ENCODE assay signal across 8 cellular contexts in genomic region chr16:70437582-70438324, GRCh38. TPM values are rescaled to one million over a fixed set of nuclear protein-coding genes. Genes with fewer than 3 reads are reported as not detected.
A peak's percentile ranks its signal among the peaks of the same experiment; 100 is the strongest.
DNase-seq lines count a peak whose midpoint lies in the region; ATAC-seq and TF ChIP-seq lines count a peak whose summit lies in the region.

No MANE protein-coding gene starts in this region.

- no peaks in the 10 kb centered on the region for H3K36me3 Mint-ChIP-seq in activated naive CD4-positive, alpha-beta T cell treated with anti-CD3 and anti-CD28 coated beads for 36 hours (ENCODE audit: low read depth)

- H3K79me2 ChIP-seq in SK-N-SH (ENCODE audit: insufficient read depth): peaks cover 58% of the 10 kb centered on the region

- peak overlapping the region; percentile 91 for H3K4me3 Mint-ChIP-seq in activated naive CD4-positive, alpha-beta T cell treated with anti-CD3 and anti-CD28 coated beads for 36 hours

- peaks cover 38% of the 10 kb centered on the region for H4K20me1 ChIP-seq in SK-N-SH (ENCODE audit: insufficient read depth)

- H3K27ac ChIP-seq in SK-N-SH (ENCODE audit: low read depth in 2 of 2, low read length in 1 of 2): peak overlapping the region; percentile 75 to 90

- no peak for TF ChIP-seq RAD21 in SK-N-SH (IDR thresholded peaks at IDR 0.05; ENCODE audit: low read length)

- H3K36me3 ChIP-seq in SK-N-SH (replicated peaks in 1 of 2; ENCODE audit: control insufficient read depth in 1 of 2, insufficient read depth in 2 of 2, low read length in 1 of 2): peaks cover 6 to 10% of the 10 kb centered on the region in 2 experiments

- no peaks in the 10 kb centered on the region for H3K9me3 Mint-ChIP-seq in activated naive CD4-positive, alpha-beta T cell treated with anti-CD3 and anti-CD28 coated beads for 36 hours

- H3K27ac Mint-ChIP-seq in activated naive CD4-positive, alpha-beta T cell treated with anti-CD3 and anti-CD28 coated beads for 36 hours: peak overlapping the region; percentile 2

- in situ Hi-C loops in KBM-7 (cut with MboI; ENCODE audit: low pct_unique_long_range_greater_than_20kb, low sequenced_read_pairs): no loop called here

- H3K4me3 ChIP-seq in SK-N-SH (ENCODE audit: low read depth in 2 of 2, low read length in 1 of 2): peak overlapping the region; percentile 73 to 78
- peak overlapping the region; percentile 70 for H3K4me3 ChIP-seq in epithelial cell of proximal tubule (ENCODE audit: low read depth, low read length)

- CTCF ChIA-PET in activated naive CD4-positive, alpha-beta T cell treated with anti-CD3 and anti-CD28 coated beads for 36 hours (lab: Charles Lee): interaction anchor here (0.6 to 2.7 kb wide), 4 partner anchors 14 to 149 kb away, joined by 3 to 10 read pairs (median 3); partner anchors contain the start of gene AARS1
- CTCF ChIA-PET in SK-N-SH (lab: Yijun Ruan, JAX): interaction anchor here (0.9 to 2.3 kb wide), 4 partner anchors 41 to 59 kb away, joined by 3 to 10 read pairs (median 6); no protein-coding TSS in a partner anchor

- WGBS in SK-N-SH (ENCODE audit: low lambda C conversion rate): 12% methylated on average over 15 of the region's 15 CpGs

- H3K27me3 ChIP-seq in SK-N-SH (ENCODE audit: insufficient read depth): no peaks in the 10 kb centered on the region

- no peaks in the 10 kb centered on the region for H3K27me3 Mint-ChIP-seq in activated naive CD4-positive, alpha-beta T cell treated with anti-CD3 and anti-CD28 coated beads for 36 hours (ENCODE audit: low read depth)

- H3K4me2 ChIP-seq in SK-N-SH: peak overlapping the region; percentile 100

- peak; percentile 41 for DNase-seq in activated naive CD4-positive, alpha-beta T cell treated with anti-CD3 and anti-CD28 coated beads for 36 hours
- no peak for DNase-seq in activated naive CD4-positive, alpha-beta T cell treated with anti-CD3 and anti-CD28 coated beads, Interleukin-2, amount 50 U/mL, for 16 hours
- peak; percentile 41 for DNase-seq in SK-N-SH
- DNase-seq in epithelial cell of proximal tubule (ENCODE audit: low read depth): no peak
- DNase-seq in omental fat pad (ENCODE audit: low spot score): no peak
- no peak for DNase-seq in NCI-H2081 (lab: John Stamatoyannopoulos, UW)
- no peak for DNase-seq in KBM-7
- no peak for DNase-seq in T1000 (lab: John Stamatoyannopoulos, UW)

- peak overlapping the region; percentile 74 for H3K9ac ChIP-seq in SK-N-SH

- no peak overlapping the region for H2AFZ ChIP-seq in SK-N-SH (ENCODE audit: low read depth)

- no peaks in the 10 kb centered on the region for H3K9me3 ChIP-seq in SK-N-SH

- POLR2A ChIA-PET in SK-N-SH (lab: Yijun Ruan, JAX): interaction anchor here (1.1 to 3.0 kb wide), 2 partner anchors 10 to 57 kb away, joined by 3 to 22 read pairs; no protein-coding TSS in a partner anchor

- TF ChIP-seq EP300 in SK-N-SH (IDR thresholded peaks at IDR 0.05; ENCODE audit: borderline replicate concordance in 1 of 2, low read depth in 1 of 2, low read length in 1 of 2): no peak

- TF ChIP-seq CTCF in SK-N-SH (IDR thresholded peaks at IDR 0.05) (no peak), epithelial cell of proximal tubule (conservative IDR thresholded peaks at IDR 0.05; ENCODE audit: low read depth, low read length) (no peak), omental fat pad (IDR thresholded peaks at IDR 0.05) (no peak)

- H3F3A ChIP-seq in SK-N-SH (replicated peaks; ENCODE audit: insufficient read depth): peaks cover 32% of the 10 kb centered on the region

- no peaks in the 10 kb centered on the region for H3K9me2 ChIP-seq in SK-N-SH

- intact Hi-C loops in activated naive CD4-positive, alpha-beta T cell treated with anti-CD3 and anti-CD28 coated beads for 36 hours (cut with micrococcal nuclease): loop anchor here (2.0 kb wide), 1 partner anchor 33 kb away; no protein-coding TSS in a partner anchor

- H3K4me1 Mint-ChIP-seq in activated naive CD4-positive, alpha-beta T cell treated with anti-CD3 and anti-CD28 coated beads for 36 hours (ENCODE audit: low read depth): peaks cover 40% of the 10 kb centered on the region

- ATAC-seq in omental fat pad (ENCODE audit: low FRiP score): peak; percentile 48

- H3K4me1 ChIP-seq in SK-N-SH (ENCODE audit: control insufficient read depth in 1 of 2, insufficient read depth in 2 of 2, low read depth in 1 of 2, low read length in 1 of 2): peaks cover 23 to 42% of the 10 kb centered on the region in 2 experiments; a peak in 3 of 4 replicates

TF ChIP-seq in SK-N-SH, 30 proteins besides CTCF, POLR2A, EP300 and RAD21:
- TF ChIP-seq RCOR1 (IDR thresholded peaks at IDR 0.05; ENCODE audit: low read length) (no peak), GABPA (IDR thresholded peaks at IDR 0.05; ENCODE audit: low read depth) (no peak), YY1 (IDR thresholded peaks at IDR 0.05; ENCODE audit: low read depth) (no peak), NFIC (IDR thresholded peaks at IDR 0.05; ENCODE audit: borderline replicate concordance) (no peak), CHD2 (IDR thresholded peaks at IDR 0.05; ENCODE audit: low read length, partially characterized antibody) (no peak), RFX5 (IDR thresholded peaks at IDR 0.05; ENCODE audit: low read length) (no peak), TEAD4 (IDR thresholded peaks at IDR 0.05; ENCODE audit: borderline replicate concordance, insufficient read depth) (no peak), PBX3 (IDR thresholded peaks at IDR 0.05) (no peak), SIN3A (IDR thresholded peaks at IDR 0.05; ENCODE audit: borderline replicate concordance, low read depth, low read length) (no peak), TAF1 (IDR thresholded peaks at IDR 0.05; ENCODE audit: borderline replicate concordance, low read depth, low read length) (no peak), FOSL2 (IDR thresholded peaks at IDR 0.05; ENCODE audit: borderline replicate concordance, low read depth) (no peak)
- TF ChIP-seq, protein P1, sequence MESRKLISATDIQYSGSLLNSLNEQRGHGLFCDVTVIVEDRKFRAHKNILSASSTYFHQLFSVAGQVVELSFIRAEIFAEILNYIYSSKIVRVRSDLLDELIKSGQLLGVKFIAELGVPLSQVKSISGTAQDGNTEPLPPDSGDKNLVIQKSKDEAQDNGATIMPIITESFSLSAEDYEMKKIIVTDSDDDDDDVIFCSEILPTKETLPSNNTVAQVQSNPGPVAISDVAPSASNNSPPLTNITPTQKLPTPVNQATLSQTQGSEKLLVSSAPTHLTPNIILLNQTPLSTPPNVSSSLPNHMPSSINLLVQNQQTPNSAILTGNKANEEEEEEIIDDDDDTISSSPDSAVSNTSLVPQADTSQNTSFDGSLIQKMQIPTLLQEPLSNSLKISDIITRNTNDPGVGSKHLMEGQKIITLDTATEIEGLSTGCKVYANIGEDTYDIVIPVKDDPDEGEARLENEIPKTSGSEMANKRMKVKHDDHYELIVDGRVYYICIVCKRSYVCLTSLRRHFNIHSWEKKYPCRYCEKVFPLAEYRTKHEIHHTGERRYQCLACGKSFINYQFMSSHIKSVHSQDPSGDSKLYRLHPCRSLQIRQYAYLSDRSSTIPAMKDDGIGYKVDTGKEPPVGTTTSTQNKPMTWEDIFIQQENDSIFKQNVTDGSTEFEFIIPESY (IDR thresholded peaks at IDR 0.05; ENCODE audit: borderline replicate concordance, low read depth): no peak
- TF ChIP-seq, protein P2, sequence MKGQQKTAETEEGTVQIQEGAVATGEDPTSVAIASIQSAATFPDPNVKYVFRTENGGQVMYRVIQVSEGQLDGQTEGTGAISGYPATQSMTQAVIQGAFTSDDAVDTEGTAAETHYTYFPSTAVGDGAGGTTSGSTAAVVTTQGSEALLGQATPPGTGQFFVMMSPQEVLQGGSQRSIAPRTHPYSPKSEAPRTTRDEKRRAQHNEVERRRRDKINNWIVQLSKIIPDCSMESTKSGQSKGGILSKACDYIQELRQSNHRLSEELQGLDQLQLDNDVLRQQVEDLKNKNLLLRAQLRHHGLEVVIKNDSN (IDR thresholded peaks at IDR 0.05; ENCODE audit: borderline replicate concordance, low read depth): no peak
TF ChIP-seq in SK-N-SH: peak in this region for 0.

RNA-seq across cellular contexts. Expression of gene ST3GAL2, which starts 1.1 kb away (rescaled TPM):
- total RNA-seq in activated naive CD4-positive, alpha-beta T cell treated with anti-CD3 and anti-CD28 coated beads for 36 hours: 1 to 10 TPM; 9.3 to 9.9 TPM
- 11.4 and 19.9 TPM in 2 replicates for polyA plus RNA-seq in SK-N-SH (2012; rRNA removed)
- 6.6 and 13.1 TPM in 2 replicates for polyA plus RNA-seq in SK-N-SH (2012; cell fraction: cytosol; rRNA removed)
- polyA plus RNA-seq in SK-N-SH (2012; cell fraction: nucleus; rRNA removed): 13.6 and 16.1 TPM in 2 replicates
- 23.3 and 28.6 TPM in 2 replicates for total RNA-seq in epithelial cell of proximal tubule
- 10 to 100 TPM in 3 of 4 donors, 1 to 10 TPM in 1; 9.6 to 31.7 (median 17.8) TPM for total RNA-seq in omental fat pad

RNA-seq across cellular contexts. Expression of gene FCSK, which starts 16.6 kb away (rescaled TPM):
- total RNA-seq in activated naive CD4-positive, alpha-beta T cell treated with anti-CD3 and anti-CD28 coated beads for 36 hours: 10 to 100 TPM; 12.2 to 12.6 TPM
- polyA plus RNA-seq in SK-N-SH (2012; rRNA removed): 9.7 and 10.4 TPM in 2 replicates
- polyA plus RNA-seq in SK-N-SH (2012; cell fraction: cytosol; rRNA removed): 2.3 and 3.3 TPM in 2 replicates
- 47.7 and 71.8 TPM in 2 replicates for polyA plus RNA-seq in SK-N-SH (2012; cell fraction: nucleus; rRNA removed)
- 13.3 and 21.8 TPM in 2 replicates for total RNA-seq in epithelial cell of proximal tubule
- 10 to 100 TPM in 3 of 4 donors, 1 to 10 TPM in 1; 7.3 to 17.3 (median 12.8) TPM for total RNA-seq in omental fat pad

Comparison
In these comparisons a context has a peak if more than half of its experiments do, and no peak if none do; other contexts are left out.
1. DNase-seq: peak in activated naive CD4-positive, alpha-beta T cell treated with anti-CD3 and anti-CD28 coated beads for 36 hours (single experiment) and SK-N-SH (single experiment); none in activated naive CD4-positive, alpha-beta T cell treated with anti-CD3 and anti-CD28 coated beads, Interleukin-2, amount 50 U/mL, for 16 hours (single experiment), epithelial cell of proximal tubule (single experiment), omental fat pad (single experiment), NCI-H2081 (0 of 2), KBM-7 (single experiment) and T1000 (single experiment).